Comparison of ENCODE assay signal across 8 cellular contexts in genomic region chr2:36376319-36376765, GRCh38. TPM values are rescaled to one million over a fixed set of nuclear protein-coding genes. Genes with fewer than 3 reads are reported as not detected.
DNase-seq lines count a peak whose midpoint lies in the region; ATAC-seq and TF ChIP-seq lines count a peak whose summit lies in the region.

No MANE protein-coding gene starts in this region.

- H3K4me3 ChIP-seq in cardiac fibroblast (replicated peaks in 1 of 2; ENCODE audit: low read depth in 2 of 2, low read length in 2 of 2) = no peak overlapping the region
- H3K4me3 ChIP-seq in lower leg skin (ENCODE audit: low read depth, poor library complexity, severe bottlenecking) = no peak overlapping the region

- WGBS in lower leg skin, 2 donors = 27 to 31% methylated on average over 8 of the region's 8 CpGs

- intact Hi-C loops in lower leg skin (cut with DNase I; ENCODE audit: low total_unique reads) = no loop called here

- ATAC-seq in HG03196 (IDR thresholded peaks at IDR 0.05; ENCODE audit: unreplicated experiment) = no peak

- no peak for TF ChIP-seq POLR2A in lower leg skin (IDR thresholded peaks at IDR 0.05)

- no peak for TF ChIP-seq CTCF in cardiac fibroblast (IDR thresholded peaks at IDR 0.05; ENCODE audit: low read depth, low read length)
- no peak for TF ChIP-seq CTCF in lower leg skin (IDR thresholded peaks at IDR 0.05)

- peak; percentile 8 for DNase-seq in NCI-H146 (lab: John Stamatoyannopoulos, UW)
- no peak for DNase-seq in NCI-H146 treated with DMSO at 0.1 percent for 48 hours (lab: John Stamatoyannopoulos, UW; ENCODE audit: unreplicated experiment)
- DNase-seq in cardiac fibroblast (ENCODE audit: low read depth in 2 of 2) = peak; percentile 59 to 68
- DNase-seq in lower leg skin (ENCODE audit: low spot score in 2 of 2) = peak; percentile 48 to 92
- DNase-seq in ureter (ENCODE audit: low spot score) = peak; percentile 73
- no peak for DNase-seq in activated gamma-delta T cell (lab: John Stamatoyannopoulos, UW)
- DNase-seq in NCI-H2107 (lab: John Stamatoyannopoulos, UW) = no peak

RNA-seq across cellular contexts. Expression of gene CRIM1, which starts 20.8 kb away (rescaled TPM):
- total RNA-seq in lower leg skin = 100 to 1,000 TPM in 3 of 4 donors, 10 to 100 TPM in 1; 71.7 to 132 (median 118) TPM
- 95.0 TPM for total RNA-seq in ureter

Comparison
In these comparisons a context has a peak if more than half of its experiments do, and no peak if none do; other contexts are left out.
1. DNase-seq: peak in NCI-H146 (single experiment), cardiac fibroblast (2 of 2), lower leg skin (2 of 2) and ureter (single experiment); none in NCI-H146 treated with DMSO at 0.1 percent for 48 hours (single experiment), activated gamma-delta T cell (single experiment) and NCI-H2107 (single experiment).